17 cellular contexts compared by ENCODE assay signal in the genomic region with DNA sequence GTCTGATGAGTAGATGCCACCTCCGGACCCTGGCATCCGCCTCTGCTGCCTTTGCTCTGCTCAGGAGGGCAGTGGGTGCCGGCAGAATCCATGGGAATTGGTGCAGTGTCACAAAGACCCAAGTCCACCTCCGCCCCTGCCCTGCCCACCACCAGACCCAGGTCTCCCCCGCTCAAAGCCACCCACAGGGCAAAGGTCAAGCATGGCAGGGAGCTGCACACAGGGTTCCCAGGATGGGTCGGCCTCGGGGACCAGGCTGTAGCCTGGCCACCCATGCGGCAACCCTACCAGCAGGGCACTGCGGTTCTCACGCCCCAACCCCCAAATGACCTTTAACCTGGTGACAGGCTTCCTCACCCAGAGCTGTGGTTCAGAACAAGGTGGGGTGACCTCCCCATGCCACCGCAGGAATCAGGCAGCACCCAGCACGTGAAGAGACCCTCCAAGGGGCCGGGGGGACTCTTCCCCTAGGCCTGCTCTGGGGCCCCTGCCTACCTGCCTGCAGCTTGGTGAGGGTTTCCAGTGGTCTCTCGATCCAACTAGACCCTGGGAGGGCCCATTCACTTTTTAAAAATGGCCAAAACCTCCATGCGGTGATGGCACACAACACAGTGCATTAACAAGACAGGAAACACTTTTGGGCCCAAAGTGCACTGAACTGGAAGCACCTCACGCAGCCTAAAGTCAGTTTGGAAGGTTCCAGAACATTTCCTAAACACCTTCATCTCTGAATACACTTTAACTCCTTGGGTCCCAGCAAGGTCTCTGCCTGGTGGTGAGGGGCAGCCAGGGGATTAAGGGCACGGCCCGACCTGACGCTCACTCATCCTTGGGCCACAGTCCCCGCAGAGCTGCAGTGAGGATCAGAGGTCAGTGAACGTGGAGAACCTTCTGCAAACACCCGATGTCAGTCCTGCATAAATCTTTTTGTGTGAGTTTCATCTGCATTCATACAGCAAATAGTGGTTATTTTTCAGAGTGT. TPM values are rescaled to one million over a fixed set of nuclear protein-coding genes. Genes with fewer than 3 reads are reported as not detected.
DNase-seq lines count a peak whose midpoint lies in the region; ATAC-seq, FAIRE-seq and TF ChIP-seq lines count a peak whose summit lies in the region.
"Had no signal": no experiment of that assay in that cellular context is flagged by ENCODE, and none has a peak within 500 bp of the region (broad histone marks: within the 10 kb centered on the region; RNA-seq: fewer than 3 reads in every experiment).

No MANE protein-coding gene starts in this region.

- intact Hi-C loops in kidney (cut with DNase I), result no loop called here
- intact Hi-C loops in gastrocnemius medialis (cut with DNase I; ENCODE audit: low total_unique reads), result no loop called here
- intact Hi-C loops in activated T-helper 1 cell treated with anti-CD3 and anti-CD28 coated beads, Interleukin-12 subunit alpha, Interleukin-12 subunit beta, Interleukin-2, Interleukin-4 antibody, amounts not matched to agents 30 ng/mL and 10 ng/mL and 1 ng/mL, durations not matched to agents 14 hours and 24 hours and 36 hours (cut with micrococcal nuclease), result no loop called here

- 96% methylated on average over 22 of the region's 22 CpGs for WGBS in smooth muscle cell (ENCODE audit: low lambda C conversion rate)

- TF ChIP-seq POLR2A in GM12892 (IDR thresholded peaks at IDR 0.05; ENCODE audit: low read depth, low read length) (no peak), gastrocnemius medialis (IDR thresholded peaks at IDR 0.05) (no peak)

- H3K9me3 ChIP-seq in RWPE2 (ENCODE audit: severe bottlenecking) (peaks cover 2% of the 10 kb centered on the region), kidney (ENCODE audit: control insufficient read depth in 1 of 2, low read length in 2 of 2) (no peaks in the 10 kb centered on the region), gastrocnemius medialis (no peaks in the 10 kb centered on the region), smooth muscle cell (replicated peaks; ENCODE audit: low read depth) (no peaks in the 10 kb centered on the region)

- FAIRE-seq in GM12892 (lab: Jason Lieb, UNC) (no peak), kidney (lab: Jason Lieb, UNC) (no peak)

- H3K4me1 Mint-ChIP-seq in activated T-helper 1 cell treated with anti-CD3 and anti-CD28 coated beads, Interleukin-12 subunit alpha, Interleukin-12 subunit beta, Interleukin-2, Interleukin-4 antibody, amounts not matched to agents 30 ng/mL and 10 ng/mL and 1 ng/mL, durations not matched to agents 14 hours and 24 hours and 36 hours (ENCODE audit: low read depth), result no peaks in the 10 kb centered on the region

- DNase-seq in GM12892 (ENCODE audit: insufficient read length) (peak; percentile 9), RWPE2 (ENCODE audit: low spot score) (peak; percentile 36), kidney (peak; percentile 68), gastrocnemius medialis (no peak), DMS79 (lab: John Stamatoyannopoulos, UW) (no peak), smooth muscle cell (lab: John Stamatoyannopoulos, UW; ENCODE audit: unreplicated experiment) (no peak)
- DNase-seq in activated T-helper 1 cell treated with anti-CD3 and anti-CD28 coated beads, Interleukin-12 subunit alpha, Interleukin-12 subunit beta, Interleukin-2, Interleukin-4 antibody, amounts not matched to agents 30 ng/mL and 10 ng/mL and 1 ng/mL, durations not matched to agents 14 hours and 24 hours and 36 hours (ENCODE audit: low spot score), result no peak
- DNase-seq: activated CD4-positive, alpha-beta T cell treated with anti-CD3 and anti-CD28 coated beads, Interleukin-2, amount 10 ng/mL, durations not matched to agents 24 days and 14 days; activated gamma-delta T cell treated with Interleukin-2 at 50 U/mL for 16 hours; CD4-positive, alpha-beta T cell; hypothalamus; NCI-H510A treated with DMSO at 0.1 percent for 48 hours; PC-9; stimulated activated CD4-positive, alpha-beta T cell treated with anti-CD3 and anti-CD28 coated beads, Interleukin-4, amount 100 ng/mL, for 24 hours; stimulated activated naive CD4-positive, alpha-beta T cell; T-helper 1 cell had no signal

- H3K27me3 ChIP-seq in RWPE2 (ENCODE audit: insufficient read depth, poor library complexity, severe bottlenecking), result no peaks in the 10 kb centered on the region
- H3K27me3 ChIP-seq in gastrocnemius medialis, result no peaks in the 10 kb centered on the region
- H3K27me3 ChIP-seq in smooth muscle cell (ENCODE audit: low read depth), result no peaks in the 10 kb centered on the region

- in situ Hi-C loops in gastrocnemius medialis (cut with MboI; ENCODE audit: low sequenced_read_pairs in 4 of 4), result no loop called here

- no peaks in the 10 kb centered on the region for H3K9me3 Mint-ChIP-seq in activated T-helper 1 cell treated with anti-CD3 and anti-CD28 coated beads, Interleukin-12 subunit alpha, Interleukin-12 subunit beta, Interleukin-2, Interleukin-4 antibody, amounts not matched to agents 30 ng/mL and 10 ng/mL and 1 ng/mL, durations not matched to agents 14 hours and 24 hours and 36 hours
- H3K9me3 Mint-ChIP-seq: activated CD4-positive, alpha-beta T cell treated with anti-CD3 and anti-CD28 coated beads, Interleukin-2, amount 10 ng/mL, durations not matched to agents 24 days and 14 days; CD4-positive, alpha-beta T cell; memory B cell had no signal

- H3K36me3 Mint-ChIP-seq in activated T-helper 1 cell treated with anti-CD3 and anti-CD28 coated beads, Interleukin-12 subunit alpha, Interleukin-12 subunit beta, Interleukin-2, Interleukin-4 antibody, amounts not matched to agents 30 ng/mL and 10 ng/mL and 1 ng/mL, durations not matched to agents 14 hours and 24 hours and 36 hours (ENCODE audit: low read depth), result no peaks in the 10 kb centered on the region
- H3K36me3 Mint-ChIP-seq: memory B cell had no signal

- no peak overlapping the region for H3K4me3 ChIP-seq in RWPE2 (ENCODE audit: severe bottlenecking)
- H3K4me3 ChIP-seq in kidney (ENCODE audit: low read length in 2 of 2), result no peak overlapping the region
- no peak overlapping the region for H3K4me3 ChIP-seq in gastrocnemius medialis
- H3K4me3 ChIP-seq in smooth muscle cell, result no peak overlapping the region
- H3K4me3 ChIP-seq: PC-9 had no signal

- ATAC-seq in RWPE2 (ENCODE audit: low read depth) (no peak), gastrocnemius medialis (no peak)

- no peak for TF ChIP-seq CTCF in RWPE2 (IDR thresholded peaks at IDR 0.05; ENCODE audit: poor library complexity, severe bottlenecking)
- TF ChIP-seq CTCF in kidney (IDR thresholded peaks at IDR 0.05; ENCODE audit: borderline replicate concordance, extremely low read depth, insufficient read depth), result no peak
- TF ChIP-seq CTCF in gastrocnemius medialis (IDR thresholded peaks at IDR 0.05 in 4 of 5, conservative IDR thresholded peaks at IDR 0.05 in 1 of 5), result no peak
- no peak for TF ChIP-seq CTCF in smooth muscle cell (IDR thresholded peaks at IDR 0.05; ENCODE audit: borderline replicate concordance, insufficient read depth, poor library complexity, severe bottlenecking)

- H3K4me1 ChIP-seq in RWPE2 (ENCODE audit: insufficient read depth, poor library complexity, severe bottlenecking) (peaks cover 50% of the 10 kb centered on the region), kidney (ENCODE audit: control insufficient read depth in 1 of 2, insufficient read depth in 1 of 2, low read depth in 1 of 2, low read length in 2 of 2) (peaks cover 36 to 46% of the 10 kb centered on the region in 2 donors), gastrocnemius medialis (peaks cover 64 to 67% of the 10 kb centered on the region in 2 donors), smooth muscle cell (ENCODE audit: low read depth) (peaks cover 10% of the 10 kb centered on the region)

- H3K36me3 ChIP-seq in RWPE2 (ENCODE audit: low read depth) (peaks cover 59% of the 10 kb centered on the region), kidney (ENCODE audit: control insufficient read depth in 1 of 2, insufficient read depth in 2 of 2, low read length in 2 of 2) (no peaks in the 10 kb centered on the region), gastrocnemius medialis (no peaks in the 10 kb centered on the region), smooth muscle cell (ENCODE audit: low read depth) (no peaks in the 10 kb centered on the region)

- H3K9ac ChIP-seq in kidney (ENCODE audit: low read length in 2 of 2) (no peak overlapping the region), smooth muscle cell (ENCODE audit: low read depth) (no peak overlapping the region)

- H3K27ac ChIP-seq in RWPE2 (ENCODE audit: poor library complexity, severe bottlenecking) (peak overlapping the region; percentile 46), kidney (ENCODE audit: low read depth in 2 of 2, low read length in 2 of 2) (peak overlapping the region; percentile 38 to 68), gastrocnemius medialis (peak overlapping the region; percentile 42 to 92 (median 83)), smooth muscle cell (ENCODE audit: low read depth) (no peak overlapping the region)
- H3K27ac ChIP-seq: PC-9 had no signal

- H3F3A ChIP-seq in smooth muscle cell (ENCODE audit: low read depth), result no peaks in the 10 kb centered on the region

- H4K20me1 ChIP-seq in smooth muscle cell (ENCODE audit: low read depth), result peaks cover 45% of the 10 kb centered on the region

- no peaks in the 10 kb centered on the region for H3K27me3 Mint-ChIP-seq in activated T-helper 1 cell treated with anti-CD3 and anti-CD28 coated beads, Interleukin-12 subunit alpha, Interleukin-12 subunit beta, Interleukin-2, Interleukin-4 antibody, amounts not matched to agents 30 ng/mL and 10 ng/mL and 1 ng/mL, durations not matched to agents 14 hours and 24 hours and 36 hours (ENCODE audit: insufficient read depth)

- H3K4me3 Mint-ChIP-seq in activated T-helper 1 cell treated with anti-CD3 and anti-CD28 coated beads, Interleukin-12 subunit alpha, Interleukin-12 subunit beta, Interleukin-2, Interleukin-4 antibody, amounts not matched to agents 30 ng/mL and 10 ng/mL and 1 ng/mL, durations not matched to agents 14 hours and 24 hours and 36 hours, result no peak overlapping the region
- H3K4me3 Mint-ChIP-seq: activated CD4-positive, alpha-beta T cell treated with anti-CD3 and anti-CD28 coated beads, Interleukin-2, amount 10 ng/mL, durations not matched to agents 24 days and 14 days; CD4-positive, alpha-beta T cell; memory B cell had no signal

- H3K4me2 ChIP-seq in smooth muscle cell, result no peak overlapping the region
- H3K4me2 ChIP-seq: PC-9 had no signal

- no peak overlapping the region for H3K27ac Mint-ChIP-seq in activated T-helper 1 cell treated with anti-CD3 and anti-CD28 coated beads, Interleukin-12 subunit alpha, Interleukin-12 subunit beta, Interleukin-2, Interleukin-4 antibody, amounts not matched to agents 30 ng/mL and 10 ng/mL and 1 ng/mL, durations not matched to agents 14 hours and 24 hours and 36 hours
- H3K27ac Mint-ChIP-seq: activated CD4-positive, alpha-beta T cell treated with anti-CD3 and anti-CD28 coated beads, Interleukin-2, amount 10 ng/mL, durations not matched to agents 24 days and 14 days; CD4-positive, alpha-beta T cell; memory B cell had no signal

- H2AFZ ChIP-seq in smooth muscle cell (ENCODE audit: low read depth), result no peak overlapping the region
- H2AFZ ChIP-seq: PC-9 had no signal

- H3K79me2 ChIP-seq in smooth muscle cell (ENCODE audit: low read depth), result peaks cover 3% of the 10 kb centered on the region

RNA-seq across cellular contexts. Expression of a gene that starts 11.0 kb away (rescaled TPM):
- polyA plus RNA-seq in GM12892 (2012; ENCODE audit: missing spikeins), result 0.51 TPM
- total RNA-seq in kidney (83.5 TPM), gastrocnemius medialis (100 to 1,000 TPM in 1 of 4 donors, 10 to 100 TPM in 3; 68.6 to 122 (median 86.3) TPM), smooth muscle cell (21.7 and 25.6 TPM in 2 replicates)
- polyA plus RNA-seq in kidney (ENCODE audit: insufficient read depth, low read depth, low replicate concordance) (135 TPM), smooth muscle cell (45.2 and 58.5 TPM in 2 replicates)
- 0.62 and 0.98 TPM in 2 replicates for total RNA-seq in activated T-helper 1 cell treated with anti-CD3 and anti-CD28 coated beads, Interleukin-12 subunit alpha, Interleukin-12 subunit beta, Interleukin-2, Interleukin-4 antibody, amounts not matched to agents 30 ng/mL and 10 ng/mL and 1 ng/mL, durations not matched to agents 14 hours and 24 hours and 36 hours

Comparison
In these comparisons a context has a peak if more than half of its experiments do, and no peak if none do; other contexts are left out.
1. DNase-seq: peak in GM12892 (single experiment), RWPE2 (single experiment) and kidney (single experiment); none in gastrocnemius medialis (0 of 2), activated T-helper 1 cell treated with anti-CD3 and anti-CD28 coated beads, Interleukin-12 subunit alpha, Interleukin-12 subunit beta, Interleukin-2, Interleukin-4 antibody, amounts not matched to agents 30 ng/mL and 10 ng/mL and 1 ng/mL, durations not matched to agents 14 hours and 24 hours and 36 hours (single experiment), DMS79 (single experiment) and smooth muscle cell (single experiment).
2. RNA of a gene that starts 11.0 kb away (total RNA-seq): 68.6 to 122 TPM in gastrocnemius medialis, 83.5 TPM in kidney (single experiment) and 21.7 to 25.6 TPM in smooth muscle cell; 0.62 to 0.98 TPM in activated T-helper 1 cell treated with anti-CD3 and anti-CD28 coated beads, Interleukin-12 subunit alpha, Interleukin-12 subunit beta, Interleukin-2, Interleukin-4 antibody, amounts not matched to agents 30 ng/mL and 10 ng/mL and 1 ng/mL, durations not matched to agents 14 hours and 24 hours and 36 hours; every median in the first group is over 10 times any median in the second.